1 cellular context compared by ENCODE assay signal in the genomic region with DNA sequence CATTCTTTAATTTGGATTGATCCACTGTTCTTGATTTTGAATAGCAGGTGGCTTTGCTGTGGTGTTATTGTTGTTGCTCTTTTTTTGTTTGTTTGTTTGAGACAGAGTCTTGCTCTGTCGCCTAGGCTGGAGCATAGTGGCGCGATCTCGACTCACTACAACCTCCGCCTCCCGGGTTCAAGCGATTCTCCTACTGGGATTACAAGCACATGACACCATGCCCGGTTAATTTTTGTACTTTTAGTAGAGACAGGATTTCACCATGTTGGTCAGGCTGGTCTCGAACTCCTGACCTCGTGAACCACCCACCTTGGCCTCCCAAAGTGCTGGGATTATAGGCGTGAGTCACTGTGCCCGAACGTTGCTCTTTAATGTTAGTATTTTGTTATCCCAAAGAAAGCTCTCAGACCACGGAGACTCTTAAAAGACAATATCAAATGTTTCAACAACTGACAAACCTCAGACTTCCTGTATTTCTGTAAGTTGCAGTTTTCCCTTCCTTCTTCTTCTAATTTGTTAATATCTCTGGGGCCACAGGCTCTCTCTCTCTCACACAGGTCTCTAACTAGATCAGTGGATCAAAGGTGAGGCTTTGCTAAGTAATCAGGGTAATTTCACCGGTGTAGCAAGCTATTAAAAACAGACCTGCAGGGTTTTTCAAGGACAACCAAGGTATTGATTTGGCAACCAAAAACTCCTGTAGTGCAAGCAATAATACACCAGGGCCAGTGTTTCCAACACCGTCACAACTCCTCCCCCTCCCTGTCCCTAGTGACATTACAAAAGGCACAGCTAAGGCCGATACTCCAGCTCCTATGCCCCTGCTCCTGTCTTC.
A peak's percentile ranks its signal among the peaks of the same experiment; 100 is the strongest.
TF ChIP-seq lines count a peak whose summit lies in the region.

No MANE protein-coding gene starts in this region.

TF ChIP-seq in HepG2, 621 proteins besides CTCF, POLR2A, EP300 and RAD21 (continued from another document and continues in another):
- TF ChIP-seq ZSCAN21 (CRISPR knock-in tag; IDR thresholded peaks at IDR 0.05; ENCODE audit: borderline replicate concordance) (no peak), FOSL2 (CRISPR knock-in tag; IDR thresholded peaks at IDR 0.05) (peak; percentile 82), ZNF678 (CRISPR knock-in tag; IDR thresholded peaks at IDR 0.05) (peak; percentile 84), ZNF121 (CRISPR knock-in tag; IDR thresholded peaks at IDR 0.05) (peak; percentile 77), ZNF543 (CRISPR knock-in tag; IDR thresholded peaks at IDR 0.05) (no peak; the same call in none of the 2 replicates), ZEB1 (IDR thresholded peaks at IDR 0.05; ENCODE audit: insufficient replicate concordance, low read depth) (no peak), ZNF3 (CRISPR knock-in tag; IDR thresholded peaks at IDR 0.05) (no peak), PPARG (CRISPR knock-in tag; conservative IDR thresholded peaks at IDR 0.05) (peak; percentile 99), KLF11 (CRISPR knock-in tag; IDR thresholded peaks at IDR 0.05) (peak; percentile 40; the same call in 1 of the 2 replicates), ZNF550 (CRISPR knock-in tag; IDR thresholded peaks at IDR 0.05; ENCODE audit: borderline replicate concordance) (no peak), NCOA2 (CRISPR knock-in tag; IDR thresholded peaks at IDR 0.05) (peak; percentile 94), ZNF431 (CRISPR knock-in tag; IDR thresholded peaks at IDR 0.05; ENCODE audit: borderline replicate concordance, low read depth) (no peak; the same call in 1 of the 2 replicates), SMAD3 (CRISPR knock-in tag; IDR thresholded peaks at IDR 0.05) (peak; percentile 84; the same call in 1 of the 2 replicates), HNRNPL (IDR thresholded peaks at IDR 0.05; ENCODE audit: low read depth, low read length) (no peak), SP2 (CRISPR knock-in tag; IDR thresholded peaks at IDR 0.05) (no peak), ZNF350 (CRISPR knock-in tag; IDR thresholded peaks at IDR 0.05; ENCODE audit: borderline replicate concordance, low read depth) (peak; percentile 69; the same call in 1 of the 2 replicates), KDM6A (CRISPR knock-in tag; IDR thresholded peaks at IDR 0.05; ENCODE audit: low read depth) (peak; percentile 77), PHB2 (IDR thresholded peaks at IDR 0.05; ENCODE audit: partially characterized antibody) (no peak), CBX1 (IDR thresholded peaks at IDR 0.05; ENCODE audit: low read depth) (no peak), SP4 (CRISPR knock-in tag; IDR thresholded peaks at IDR 0.05) (0 out of 2 replicates have a peak, but pooled peaks have one; percentile 61), ZNF788 (CRISPR knock-in tag; IDR thresholded peaks at IDR 0.05; ENCODE audit: borderline replicate concordance) (peak; percentile 48; the same call in 1 of the 2 replicates), ZNF101 (CRISPR knock-in tag; IDR thresholded peaks at IDR 0.05; ENCODE audit: borderline replicate concordance, low read depth) (peak; percentile 72; the same call in 1 of the 2 replicates), NKX3-1 (CRISPR knock-in tag; IDR thresholded peaks at IDR 0.05) (0 out of 2 replicates have a peak, but pooled peaks have one; percentile 23), PCBP2 (optimal IDR thresholded peaks at IDR 0.05; ENCODE audit: low read depth, low read length, poor library complexity, severe bottlenecking) (no peak), FOXK2 (IDR thresholded peaks at IDR 0.05) (peak; percentile 83), ZNF503 (CRISPR knock-in tag; IDR thresholded peaks at IDR 0.05) (peak; percentile 61; the same call in 1 of the 2 replicates), ATAD3A (CRISPR knock-in tag; IDR thresholded peaks at IDR 0.05) (no peak), TBP (CRISPR knock-in tag; IDR thresholded peaks at IDR 0.05) (no peak), ZNF687 (CRISPR knock-in tag; IDR thresholded peaks at IDR 0.05) (no peak), ZNF264 (CRISPR knock-in tag; IDR thresholded peaks at IDR 0.05) (peak; percentile 72), NFIC (IDR thresholded peaks at IDR 0.05; ENCODE audit: low read length) (peak; percentile 79), MIXL1 (CRISPR knock-in tag; IDR thresholded peaks at IDR 0.05) (peak; percentile 73), JDP2 (CRISPR knock-in tag; IDR thresholded peaks at IDR 0.05; ENCODE audit: borderline replicate concordance) (no peak), NFIB (CRISPR knock-in tag; IDR thresholded peaks at IDR 0.05; ENCODE audit: borderline replicate concordance) (no peak), ZNF589 (CRISPR knock-in tag; conservative IDR thresholded peaks at IDR 0.05) (0 out of 2 replicates have a peak, but pooled peaks have one; percentile 42), TSC22D2 (CRISPR knock-in tag; IDR thresholded peaks at IDR 0.05; ENCODE audit: borderline replicate concordance) (peak; percentile 23; the same call in 1 of the 2 replicates), ZNF382 (CRISPR knock-in tag; IDR thresholded peaks at IDR 0.05; ENCODE audit: borderline replicate concordance) (no peak), ARHGAP35 (CRISPR knock-in tag; IDR thresholded peaks at IDR 0.05; ENCODE audit: borderline replicate concordance) (no peak), AGO1 (IDR thresholded peaks at IDR 0.05; ENCODE audit: low read depth, low read length, poor library complexity, severe bottlenecking) (no peak), FOXK1 (CRISPR knock-in tag; IDR thresholded peaks at IDR 0.05; ENCODE audit: borderline replicate concordance, low read depth) (peak; percentile 87), ZNF552 (CRISPR knock-in tag; IDR thresholded peaks at IDR 0.05; ENCODE audit: borderline replicate concordance) (no peak), ZBTB42 (CRISPR knock-in tag; IDR thresholded peaks at IDR 0.05) (0 out of 2 replicates have a peak, but pooled peaks have one; percentile 83), MYPOP (CRISPR knock-in tag; IDR thresholded peaks at IDR 0.05) (peak; percentile 65; the same call in 1 of the 2 replicates)
- TF ChIP-seq, protein P1, sequence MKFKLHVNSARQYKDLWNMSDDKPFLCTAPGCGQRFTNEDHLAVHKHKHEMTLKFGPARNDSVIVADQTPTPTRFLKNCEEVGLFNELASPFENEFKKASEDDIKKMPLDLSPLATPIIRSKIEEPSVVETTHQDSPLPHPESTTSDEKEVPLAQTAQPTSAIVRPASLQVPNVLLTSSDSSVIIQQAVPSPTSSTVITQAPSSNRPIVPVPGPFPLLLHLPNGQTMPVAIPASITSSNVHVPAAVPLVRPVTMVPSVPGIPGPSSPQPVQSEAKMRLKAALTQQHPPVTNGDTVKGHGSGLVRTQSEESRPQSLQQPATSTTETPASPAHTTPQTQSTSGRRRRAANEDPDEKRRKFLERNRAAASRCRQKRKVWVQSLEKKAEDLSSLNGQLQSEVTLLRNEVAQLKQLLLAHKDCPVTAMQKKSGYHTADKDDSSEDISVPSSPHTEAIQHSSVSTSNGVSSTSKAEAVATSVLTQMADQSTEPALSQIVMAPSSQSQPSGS (CRISPR knock-in tag; IDR thresholded peaks at IDR 0.05), result peak; percentile 69; the same call in 1 of the 2 replicates
- TF ChIP-seq, protein P2, sequence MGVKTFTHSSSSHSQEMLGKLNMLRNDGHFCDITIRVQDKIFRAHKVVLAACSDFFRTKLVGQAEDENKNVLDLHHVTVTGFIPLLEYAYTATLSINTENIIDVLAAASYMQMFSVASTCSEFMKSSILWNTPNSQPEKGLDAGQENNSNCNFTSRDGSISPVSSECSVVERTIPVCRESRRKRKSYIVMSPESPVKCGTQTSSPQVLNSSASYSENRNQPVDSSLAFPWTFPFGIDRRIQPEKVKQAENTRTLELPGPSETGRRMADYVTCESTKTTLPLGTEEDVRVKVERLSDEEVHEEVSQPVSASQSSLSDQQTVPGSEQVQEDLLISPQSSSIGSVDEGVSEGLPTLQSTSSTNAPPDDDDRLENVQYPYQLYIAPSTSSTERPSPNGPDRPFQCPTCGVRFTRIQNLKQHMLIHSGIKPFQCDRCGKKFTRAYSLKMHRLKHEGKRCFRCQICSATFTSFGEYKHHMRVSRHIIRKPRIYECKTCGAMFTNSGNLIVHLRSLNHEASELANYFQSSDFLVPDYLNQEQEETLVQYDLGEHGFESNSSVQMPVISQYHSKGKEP (CRISPR knock-in tag; IDR thresholded peaks at IDR 0.05), result no peak
- TF ChIP-seq, protein P3, sequence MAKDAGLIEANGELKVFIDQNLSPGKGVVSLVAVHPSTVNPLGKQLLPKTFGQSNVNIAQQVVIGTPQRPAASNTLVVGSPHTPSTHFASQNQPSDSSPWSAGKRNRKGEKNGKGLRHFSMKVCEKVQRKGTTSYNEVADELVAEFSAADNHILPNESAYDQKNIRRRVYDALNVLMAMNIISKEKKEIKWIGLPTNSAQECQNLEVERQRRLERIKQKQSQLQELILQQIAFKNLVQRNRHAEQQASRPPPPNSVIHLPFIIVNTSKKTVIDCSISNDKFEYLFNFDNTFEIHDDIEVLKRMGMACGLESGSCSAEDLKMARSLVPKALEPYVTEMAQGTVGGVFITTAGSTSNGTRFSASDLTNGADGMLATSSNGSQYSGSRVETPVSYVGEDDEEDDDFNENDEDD (CRISPR knock-in tag; IDR thresholded peaks at IDR 0.05; ENCODE audit: borderline replicate concordance), result peak; percentile 12; the same call in 1 of the 2 replicates
- TF ChIP-seq, protein P4, sequence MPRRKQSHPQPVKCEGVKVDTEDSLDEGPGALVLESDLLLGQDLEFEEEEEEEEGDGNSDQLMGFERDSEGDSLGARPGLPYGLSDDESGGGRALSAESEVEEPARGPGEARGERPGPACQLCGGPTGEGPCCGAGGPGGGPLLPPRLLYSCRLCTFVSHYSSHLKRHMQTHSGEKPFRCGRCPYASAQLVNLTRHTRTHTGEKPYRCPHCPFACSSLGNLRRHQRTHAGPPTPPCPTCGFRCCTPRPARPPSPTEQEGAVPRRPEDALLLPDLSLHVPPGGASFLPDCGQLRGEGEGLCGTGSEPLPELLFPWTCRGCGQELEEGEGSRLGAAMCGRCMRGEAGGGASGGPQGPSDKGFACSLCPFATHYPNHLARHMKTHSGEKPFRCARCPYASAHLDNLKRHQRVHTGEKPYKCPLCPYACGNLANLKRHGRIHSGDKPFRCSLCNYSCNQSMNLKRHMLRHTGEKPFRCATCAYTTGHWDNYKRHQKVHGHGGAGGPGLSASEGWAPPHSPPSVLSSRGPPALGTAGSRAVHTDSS (CRISPR knock-in tag; conservative IDR thresholded peaks at IDR 0.05), result no peak
- TF ChIP-seq, protein P5, sequence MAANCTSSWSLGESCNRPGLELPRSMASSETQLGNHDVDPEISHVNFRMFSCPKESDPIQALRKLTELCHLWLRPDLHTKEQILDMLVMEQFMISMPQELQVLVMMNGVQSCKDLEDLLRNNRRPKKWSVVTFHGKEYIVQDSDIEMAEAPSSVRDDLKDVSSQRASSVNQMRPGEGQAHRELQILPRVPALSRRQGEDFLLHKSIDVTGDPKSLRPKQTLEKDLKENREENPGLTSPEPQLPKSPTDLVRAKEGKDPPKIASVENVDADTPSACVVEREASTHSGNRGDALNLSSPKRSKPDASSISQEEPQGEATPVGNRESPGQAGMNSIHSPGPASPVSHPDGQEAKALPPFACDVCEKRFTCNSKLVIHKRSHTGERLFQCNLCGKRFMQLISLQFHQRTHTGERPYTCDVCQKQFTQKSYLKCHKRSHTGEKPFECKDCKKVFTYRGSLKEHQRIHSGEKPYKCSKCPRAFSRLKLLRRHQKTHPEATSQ (CRISPR knock-in tag; IDR thresholded peaks at IDR 0.05; ENCODE audit: borderline replicate concordance), result peak; percentile 95; the same call in 1 of the 2 replicates
